33 cellular contexts compared by ENCODE assay signal in the genomic region with DNA sequence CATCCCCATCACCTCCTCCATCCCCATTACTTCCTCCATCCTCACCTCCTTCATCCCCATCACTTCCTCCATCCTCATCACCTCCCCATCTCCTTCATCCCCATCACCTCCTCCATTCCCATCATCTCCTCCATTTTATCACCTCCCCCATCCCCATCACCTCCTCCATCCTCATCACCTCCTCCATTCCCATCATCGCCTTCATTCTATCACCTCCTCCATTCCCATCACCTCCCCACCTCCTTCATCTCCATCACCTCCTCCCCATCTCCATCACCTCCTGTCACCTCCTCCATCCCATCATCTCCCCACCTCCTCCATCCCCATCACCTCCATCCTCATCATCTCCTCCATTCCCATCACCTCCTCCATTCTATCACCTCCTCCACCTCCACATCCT.
"Had no signal": no experiment of that assay in that cellular context is flagged by ENCODE, and none has a peak within 500 bp of the region (broad histone marks: within the 10 kb centered on the region; RNA-seq: fewer than 3 reads in every experiment).

No MANE protein-coding gene starts in this region.

- FAIRE-seq: RCC 7860 had no signal

- H3K9me3 ChIP-seq: ascending aorta had no signal

- H3K27ac Mint-ChIP-seq: activated CD4-positive, alpha-beta memory T cell treated with anti-CD3 and anti-CD28 coated beads, Interleukin-2, amount 10 ng/mL, durations not matched to agents 7 days and 5 days; activated CD8-positive, alpha-beta memory T cell treated with anti-CD3 and anti-CD28 coated beads, Interleukin-2, amount 10 ng/mL, durations not matched to agents 7 days and 5 days; activated naive CD4-positive, alpha-beta T cell treated with anti-CD3 and anti-CD28 coated beads, Interleukin-2, amount 50 U/mL, for 24 hours; activated naive CD8-positive, alpha-beta T cell treated with anti-CD3 and anti-CD28 coated beads, Interleukin-2, amount 10 ng/mL, durations not matched to agents 7 days and 5 days; T-cell; T-helper 17 cell had no signal

- H3K27me3 ChIP-seq: ascending aorta, cardiac muscle cell had no signal

- H3K4me3 ChIP-seq: ascending aorta, cardiac muscle cell had no signal

- H3K36me3 ChIP-seq: ascending aorta, cardiac muscle cell, WERI-Rb-1 had no signal

- H3K36me3 Mint-ChIP-seq: activated CD8-positive, alpha-beta memory T cell treated with anti-CD3 and anti-CD28 coated beads, Interleukin-2, amount 10 ng/mL, durations not matched to agents 7 days and 5 days; activated naive CD4-positive, alpha-beta T cell treated with anti-CD3 and anti-CD28 coated beads, Interleukin-2, amount 50 U/mL, for 24 hours; activated naive CD8-positive, alpha-beta T cell treated with anti-CD3 and anti-CD28 coated beads, Interleukin-2, amount 10 ng/mL, durations not matched to agents 7 days and 5 days; T-cell had no signal

- H3K4me3 Mint-ChIP-seq: activated CD4-positive, alpha-beta memory T cell treated with anti-CD3 and anti-CD28 coated beads, Interleukin-2, amount 10 ng/mL, durations not matched to agents 7 days and 5 days; activated CD8-positive, alpha-beta memory T cell treated with anti-CD3 and anti-CD28 coated beads, Interleukin-2, amount 10 ng/mL, durations not matched to agents 7 days and 5 days; activated naive CD4-positive, alpha-beta T cell treated with anti-CD3 and anti-CD28 coated beads, Interleukin-2, amount 50 U/mL, for 24 hours; activated naive CD8-positive, alpha-beta T cell treated with anti-CD3 and anti-CD28 coated beads, Interleukin-2, amount 10 ng/mL, durations not matched to agents 7 days and 5 days; central memory CD8-positive, alpha-beta T cell; T-cell; T-helper 17 cell had no signal

- ATAC-seq: activated CD8-positive, alpha-beta memory T cell treated with anti-CD3 and anti-CD28 coated beads, Interleukin-2, amount 10 ng/mL, durations not matched to agents 7 days and 5 days; PC-3; Right ventricle myocardium inferior; SK-N-SH treated with all-trans-retinoic acid at 6 μM for 48 hours; T-cell; T-helper 17 cell had no signal

- H3K9me3 Mint-ChIP-seq: activated CD4-positive, alpha-beta memory T cell treated with anti-CD3 and anti-CD28 coated beads, Interleukin-2, amount 10 ng/mL, durations not matched to agents 7 days and 5 days; activated naive CD4-positive, alpha-beta T cell treated with anti-CD3 and anti-CD28 coated beads, Interleukin-2, amount 50 U/mL, for 24 hours; activated naive CD8-positive, alpha-beta T cell treated with anti-CD3 and anti-CD28 coated beads, Interleukin-2, amount 10 ng/mL, durations not matched to agents 7 days and 5 days; central memory CD8-positive, alpha-beta T cell; T-cell had no signal

- H3K4me1 Mint-ChIP-seq: activated CD4-positive, alpha-beta memory T cell treated with anti-CD3 and anti-CD28 coated beads, Interleukin-2, amount 10 ng/mL, durations not matched to agents 7 days and 5 days; activated CD8-positive, alpha-beta memory T cell treated with anti-CD3 and anti-CD28 coated beads, Interleukin-2, amount 10 ng/mL, durations not matched to agents 7 days and 5 days; activated naive CD4-positive, alpha-beta T cell treated with anti-CD3 and anti-CD28 coated beads, Interleukin-2, amount 50 U/mL, for 24 hours; central memory CD8-positive, alpha-beta T cell; T-cell had no signal

- DNase-seq: activated CD4-positive, alpha-beta memory T cell treated with anti-CD3 and anti-CD28 coated beads, Interleukin-2, amount 10 ng/mL, durations not matched to agents 7 days and 5 days; activated CD4-positive, alpha-beta T cell treated with anti-CD3 and anti-CD28 coated beads for 1 hour; activated CD4-positive, alpha-beta T cell treated with anti-CD3 and anti-CD28 coated beads for 48 hours; activated CD4-positive, CD25-positive, alpha-beta regulatory T cell; activated CD8-positive, alpha-beta memory T cell treated with anti-CD3 and anti-CD28 coated beads for 24 hours; activated CD8-positive, alpha-beta memory T cell treated with anti-CD3 and anti-CD28 coated beads, Interleukin-2, amount 10 ng/mL, durations not matched to agents 7 days and 5 days; activated CD8-positive, alpha-beta memory T cell treated with anti-CD3 and anti-CD28 coated beads, Interleukin-2, amount 50 U/mL, for 48 hours; activated gamma-delta T cell; activated naive CD4-positive, alpha-beta T cell treated with Interleukin-2 at 50 U/mL for 16 hours; activated naive CD8-positive, alpha-beta T cell treated with anti-CD3 and anti-CD28 coated beads, Interleukin-2, amount 10 ng/mL, durations not matched to agents 7 days and 5 days; activated T-cell treated with anti-CD3 and anti-CD28 coated beads, Interleukin-2, amount 50 U/mL, for 48 hours; amygdala; KBM-7; NCI-H1105; NCI-H1417 treated with DMSO at 0.1 percent for 48 hours; NCI-H1930; NCI-H2081 treated with DMSO at 0.1 percent for 48 hours; NCI-H226; NCI-H446 treated with DMSO at 0.1 percent for 48 hours; NCI-H524; PC-3; SIG-M5; T-cell; T-helper 17 cell; T1000; WERI-Rb-1 had no signal

- H3K27ac ChIP-seq: ascending aorta, cardiac muscle cell, WERI-Rb-1 had no signal
